In genomic region chr12:107704056-107704455, GRCh38 we compare ENCODE assay signal across 21 cellular contexts. TPM values are rescaled to one million over a fixed set of nuclear protein-coding genes. Genes with fewer than 3 reads are reported as not detected.
DNase-seq lines count a peak whose midpoint lies in the region; ATAC-seq and TF ChIP-seq lines count a peak whose summit lies in the region.
"Had no signal": no experiment of that assay in that cellular context is flagged by ENCODE, and none has a peak within 500 bp of the region (broad histone marks: within the 10 kb centered on the region; RNA-seq: fewer than 3 reads in every experiment).

No MANE protein-coding gene starts in this region.

- DNase-seq in Daoy (ENCODE audit: low read depth) (peak; percentile 31), adipocyte (ENCODE audit: low read depth) (peak; percentile 42), fibroblast of peridontal ligament (ENCODE audit: extremely low read depth) (peak; percentile 43), upper lobe of right lung (no peak)
- no peak for DNase-seq in stimulated activated effector memory CD8-positive, alpha-beta T cell treated with anti-CD3 and anti-CD28 coated beads, Interleukin-12 subunit alpha, Interleukin-12 subunit beta, amount 100 ng/mL, for 72 hours (ENCODE audit: low spot score in 2 of 2)
- DNase-seq: BE2C; DMS53; EL; GF-D8; NCI-H1105 treated with DMSO at 0.1 percent for 48 hours; NCI-H2029 treated with DMSO at 0.1 percent for 48 hours; NCI-H345; NCI-H524; NCI-H774; NK-92 treated with Interleukin-12 subunit alpha and Interleukin-12 subunit beta, amount 100 ng/mL, for 24 hours; SIG-M5; SK-N-SH had no signal

- H3K27me3 ChIP-seq in adipocyte (replicated peaks; ENCODE audit: control insufficient read depth, insufficient read depth, low read length): no peaks in the 10 kb centered on the region
- no peaks in the 10 kb centered on the region for H3K27me3 ChIP-seq in upper lobe of right lung
- H3K27me3 ChIP-seq: BE2C had no signal

- TF ChIP-seq CTCF in upper lobe of right lung (IDR thresholded peaks at IDR 0.05): no peak

- intact Hi-C loops in upper lobe of right lung (cut with DNase I): no loop called here

- H3K9me3 ChIP-seq in adipocyte (ENCODE audit: control insufficient read depth, low read length) (no peaks in the 10 kb centered on the region), upper lobe of right lung (no peaks in the 10 kb centered on the region)
- H3K9me3 ChIP-seq: BE2C, SK-N-SH had no signal

- peak overlapping the region; percentile 8 for H3K27ac Mint-ChIP-seq in stimulated activated effector memory CD8-positive, alpha-beta T cell treated with anti-CD3 and anti-CD28 coated beads, Interleukin-12 subunit alpha, Interleukin-12 subunit beta, amount 100 ng/mL, for 72 hours

- no peaks in the 10 kb centered on the region for H3K9me3 Mint-ChIP-seq in stimulated activated effector memory CD8-positive, alpha-beta T cell treated with anti-CD3 and anti-CD28 coated beads, Interleukin-12 subunit alpha, Interleukin-12 subunit beta, amount 100 ng/mL, for 72 hours

- H3K9ac ChIP-seq in adipocyte (ENCODE audit: low read length): no peak overlapping the region
- H3K9ac ChIP-seq: KMS-11, SK-N-SH had no signal

- no peak overlapping the region for H3K4me3 Mint-ChIP-seq in stimulated activated effector memory CD8-positive, alpha-beta T cell treated with anti-CD3 and anti-CD28 coated beads, Interleukin-12 subunit alpha, Interleukin-12 subunit beta, amount 100 ng/mL, for 72 hours

- H3K36me3 Mint-ChIP-seq in stimulated activated effector memory CD8-positive, alpha-beta T cell treated with anti-CD3 and anti-CD28 coated beads, Interleukin-12 subunit alpha, Interleukin-12 subunit beta, amount 100 ng/mL, for 72 hours: peaks cover 97% of the 10 kb centered on the region

- H3K36me3 ChIP-seq in adipocyte (ENCODE audit: control insufficient read depth, insufficient read depth, low read length, severe bottlenecking) (peaks cover 80% of the 10 kb centered on the region), upper lobe of right lung (peaks cover 85% of the 10 kb centered on the region)

- no peak overlapping the region for H3K27ac ChIP-seq in upper lobe of right lung
- H3K27ac ChIP-seq: KMS-11 had no signal

- H3K4me3 ChIP-seq in adipocyte (ENCODE audit: low read length) (no peak overlapping the region), upper lobe of right lung (no peak overlapping the region)

- H3K4me1 Mint-ChIP-seq in stimulated activated effector memory CD8-positive, alpha-beta T cell treated with anti-CD3 and anti-CD28 coated beads, Interleukin-12 subunit alpha, Interleukin-12 subunit beta, amount 100 ng/mL, for 72 hours: peaks cover 4% of the 10 kb centered on the region

- H3K4me1 ChIP-seq in adipocyte (ENCODE audit: control insufficient read depth, insufficient read depth, low read length) (no peaks in the 10 kb centered on the region), upper lobe of right lung (no peaks in the 10 kb centered on the region)
- H3K4me1 ChIP-seq: BE2C had no signal

- ATAC-seq in stimulated activated effector memory CD8-positive, alpha-beta T cell treated with anti-CD3 and anti-CD28 coated beads, Interleukin-12 subunit alpha, Interleukin-12 subunit beta, amount 100 ng/mL, for 72 hours: no peak
- ATAC-seq in upper lobe of right lung: no peak
- ATAC-seq in HG03460 (IDR thresholded peaks at IDR 0.05; ENCODE audit: unreplicated experiment): no peak
- ATAC-seq in HG03457 (IDR thresholded peaks at IDR 0.05; ENCODE audit: unreplicated experiment): no peak
- ATAC-seq: Panc1 had no signal

RNA-seq across cellular contexts. Expression of gene PWP1, which starts 18.5 kb away (rescaled TPM):
- total RNA-seq in Daoy (2014; rRNA removed; shearing (Covaris generic)): 142 and 255 TPM in 2 replicates
- 25.8 TPM for total RNA-seq in upper lobe of right lung

RNA-seq across cellular contexts. Expression of gene PRDM4, which starts 56.9 kb away (rescaled TPM):
- 39.9 and 43.2 TPM in 2 replicates for total RNA-seq in Daoy (2014; rRNA removed; shearing (Covaris generic))
- total RNA-seq in upper lobe of right lung: 25.9 TPM

Comparison
In these comparisons a context has a peak if more than half of its experiments do, and no peak if none do; other contexts are left out.
1. DNase-seq: peak in Daoy (single experiment), adipocyte (single experiment) and fibroblast of peridontal ligament (single experiment); none in stimulated activated effector memory CD8-positive, alpha-beta T cell treated with anti-CD3 and anti-CD28 coated beads, Interleukin-12 subunit alpha, Interleukin-12 subunit beta, amount 100 ng/mL, for 72 hours (0 of 2) and upper lobe of right lung (single experiment).